In genomic region chr2:241558532-241559488, GRCh38 we compare ENCODE assay signal across 1 cellular context.
A peak's percentile ranks its signal among the peaks of the same experiment; 100 is the strongest.
TF ChIP-seq lines count a peak whose summit lies in the region.

Gene BOK, plus strand, starts transcription at chr2:241558745. Its CDS starts 739 bp downstream, at chr2:241559484.

TF ChIP-seq in HepG2, 621 proteins besides CTCF, POLR2A, EP300 and RAD21 (continued from another document):
- TF ChIP-seq REST (IDR thresholded peaks at IDR 0.05; ENCODE audit: borderline replicate concordance in 1 of 2, low read depth in 1 of 2, low read length in 2 of 2) (no peak), ZNF775 (CRISPR knock-in tag; IDR thresholded peaks at IDR 0.05; ENCODE audit: borderline replicate concordance) (no peak), ZNF782 (CRISPR knock-in tag; IDR thresholded peaks at IDR 0.05; ENCODE audit: borderline replicate concordance) (peak; percentile 44; the same call in 1 of the 2 replicates), TARDBP (CRISPR knock-in tag; IDR thresholded peaks at IDR 0.05) (0 out of 2 replicates have a peak, but pooled peaks have one; percentile 50), ZNF549 (CRISPR knock-in tag; IDR thresholded peaks at IDR 0.05) (no peak), ZFX (CRISPR knock-in tag; IDR thresholded peaks at IDR 0.05; ENCODE audit: low read depth) (peak; percentile 78), HHEX (CRISPR knock-in tag; IDR thresholded peaks at IDR 0.05) (no peak), SKIL (CRISPR knock-in tag; IDR thresholded peaks at IDR 0.05; ENCODE audit: borderline replicate concordance) (no peak), HNRNPH1 (optimal IDR thresholded peaks at IDR 0.05; ENCODE audit: low read depth, low read length) (no peak), ZNF629 (CRISPR knock-in tag; conservative IDR thresholded peaks at IDR 0.05) (no peak), TCF12 (IDR thresholded peaks at IDR 0.05) (no peak), TCF12 (CRISPR knock-in tag; IDR thresholded peaks at IDR 0.05) (0 out of 2 replicates have a peak, but pooled peaks have one; percentile 23), POLR2G (IDR thresholded peaks at IDR 0.05; ENCODE audit: low read depth, low read length) (peak; percentile 53; the same call in 1 of the 2 replicates), NFKB2 (CRISPR knock-in tag; IDR thresholded peaks at IDR 0.05; ENCODE audit: borderline replicate concordance) (peak; percentile 67), NFATC3 (CRISPR knock-in tag; IDR thresholded peaks at IDR 0.05) (no peak), HNF1B (CRISPR knock-in tag; IDR thresholded peaks at IDR 0.05) (no peak), ZNF343 (CRISPR knock-in tag; IDR thresholded peaks at IDR 0.05) (no peak), NFYB (CRISPR knock-in tag; IDR thresholded peaks at IDR 0.05) (0 out of 2 replicates have a peak, but pooled peaks have one; percentile 14), IRF9 (CRISPR knock-in tag; IDR thresholded peaks at IDR 0.05; ENCODE audit: borderline replicate concordance) (no peak), FLYWCH1 (CRISPR knock-in tag; IDR thresholded peaks at IDR 0.05) (0 out of 2 replicates have a peak, but pooled peaks have one; percentile 85), ARID4A (CRISPR knock-in tag; IDR thresholded peaks at IDR 0.05; ENCODE audit: borderline replicate concordance) (peak; percentile 60; the same call in 1 of the 2 replicates), MED13 (CRISPR knock-in tag; IDR thresholded peaks at IDR 0.05) (0 out of 2 replicates have a peak, but pooled peaks have one; percentile 24), PRMT3 (CRISPR knock-in tag; IDR thresholded peaks at IDR 0.05; ENCODE audit: borderline replicate concordance, low read depth) (peak; percentile 87), FOXP1 (IDR thresholded peaks at IDR 0.05) (no peak), FOXP1 (CRISPR knock-in tag; IDR thresholded peaks at IDR 0.05) (peak; percentile 19; the same call in 1 of the 2 replicates), ZFP37 (CRISPR knock-in tag; IDR thresholded peaks at IDR 0.05; ENCODE audit: borderline replicate concordance) (no peak), ZNF430 (CRISPR knock-in tag; IDR thresholded peaks at IDR 0.05) (peak; percentile 62; the same call in 1 of the 2 replicates)
- TF ChIP-seq, protein P1, sequence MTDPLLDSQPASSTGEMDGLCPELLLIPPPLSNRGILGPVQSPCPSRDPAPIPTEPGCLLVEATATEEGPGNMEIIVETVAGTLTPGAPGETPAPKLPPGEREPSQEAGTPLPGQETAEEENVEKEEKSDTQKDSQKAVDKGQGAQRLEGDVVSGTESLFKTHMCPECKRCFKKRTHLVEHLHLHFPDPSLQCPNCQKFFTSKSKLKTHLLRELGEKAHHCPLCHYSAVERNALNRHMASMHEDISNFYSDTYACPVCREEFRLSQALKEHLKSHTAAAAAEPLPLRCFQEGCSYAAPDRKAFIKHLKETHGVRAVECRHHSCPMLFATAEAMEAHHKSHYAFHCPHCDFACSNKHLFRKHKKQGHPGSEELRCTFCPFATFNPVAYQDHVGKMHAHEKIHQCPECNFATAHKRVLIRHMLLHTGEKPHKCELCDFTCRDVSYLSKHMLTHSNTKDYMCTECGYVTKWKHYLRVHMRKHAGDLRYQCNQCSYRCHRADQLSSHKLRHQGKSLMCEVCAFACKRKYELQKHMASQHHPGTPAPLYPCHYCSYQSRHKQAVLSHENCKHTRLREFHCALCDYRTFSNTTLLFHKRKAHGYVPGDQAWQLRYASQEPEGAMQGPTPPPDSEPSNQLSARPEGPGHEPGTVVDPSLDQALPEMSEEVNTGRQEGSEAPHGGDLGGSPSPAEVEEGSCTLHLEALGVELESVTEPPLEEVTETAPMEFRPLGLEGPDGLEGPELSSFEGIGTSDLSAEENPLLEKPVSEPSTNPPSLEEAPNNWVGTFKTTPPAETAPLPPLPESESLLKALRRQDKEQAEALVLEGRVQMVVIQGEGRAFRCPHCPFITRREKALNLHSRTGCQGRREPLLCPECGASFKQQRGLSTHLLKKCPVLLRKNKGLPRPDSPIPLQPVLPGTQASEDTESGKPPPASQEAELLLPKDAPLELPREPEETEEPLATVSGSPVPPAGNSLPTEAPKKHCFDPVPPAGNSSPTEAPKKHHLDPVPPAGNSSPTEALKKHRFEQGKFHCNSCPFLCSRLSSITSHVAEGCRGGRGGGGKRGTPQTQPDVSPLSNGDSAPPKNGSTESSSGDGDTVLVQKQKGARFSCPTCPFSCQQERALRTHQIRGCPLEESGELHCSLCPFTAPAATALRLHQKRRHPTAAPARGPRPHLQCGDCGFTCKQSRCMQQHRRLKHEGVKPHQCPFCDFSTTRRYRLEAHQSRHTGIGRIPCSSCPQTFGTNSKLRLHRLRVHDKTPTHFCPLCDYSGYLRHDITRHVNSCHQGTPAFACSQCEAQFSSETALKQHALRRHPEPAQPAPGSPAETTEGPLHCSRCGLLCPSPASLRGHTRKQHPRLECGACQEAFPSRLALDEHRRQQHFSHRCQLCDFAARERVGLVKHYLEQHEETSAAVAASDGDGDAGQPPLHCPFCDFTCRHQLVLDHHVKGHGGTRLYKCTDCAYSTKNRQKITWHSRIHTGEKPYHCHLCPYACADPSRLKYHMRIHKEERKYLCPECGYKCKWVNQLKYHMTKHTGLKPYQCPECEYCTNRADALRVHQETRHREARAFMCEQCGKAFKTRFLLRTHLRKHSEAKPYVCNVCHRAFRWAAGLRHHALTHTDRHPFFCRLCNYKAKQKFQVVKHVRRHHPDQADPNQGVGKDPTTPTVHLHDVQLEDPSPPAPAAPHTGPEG (CRISPR knock-in tag; IDR thresholded peaks at IDR 0.05), result no peak
- TF ChIP-seq, protein P2, sequence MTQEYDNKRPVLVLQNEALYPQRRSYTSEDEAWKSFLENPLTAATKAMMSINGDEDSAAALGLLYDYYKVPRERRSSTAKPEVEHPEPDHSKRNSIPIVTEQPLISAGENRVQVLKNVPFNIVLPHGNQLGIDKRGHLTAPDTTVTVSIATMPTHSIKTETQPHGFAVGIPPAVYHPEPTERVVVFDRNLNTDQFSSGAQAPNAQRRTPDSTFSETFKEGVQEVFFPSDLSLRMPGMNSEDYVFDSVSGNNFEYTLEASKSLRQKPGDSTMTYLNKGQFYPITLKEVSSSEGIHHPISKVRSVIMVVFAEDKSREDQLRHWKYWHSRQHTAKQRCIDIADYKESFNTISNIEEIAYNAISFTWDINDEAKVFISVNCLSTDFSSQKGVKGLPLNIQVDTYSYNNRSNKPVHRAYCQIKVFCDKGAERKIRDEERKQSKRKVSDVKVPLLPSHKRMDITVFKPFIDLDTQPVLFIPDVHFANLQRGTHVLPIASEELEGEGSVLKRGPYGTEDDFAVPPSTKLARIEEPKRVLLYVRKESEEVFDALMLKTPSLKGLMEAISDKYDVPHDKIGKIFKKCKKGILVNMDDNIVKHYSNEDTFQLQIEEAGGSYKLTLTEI (CRISPR knock-in tag; conservative IDR thresholded peaks at IDR 0.05), result no peak
- TF ChIP-seq, protein P3, sequence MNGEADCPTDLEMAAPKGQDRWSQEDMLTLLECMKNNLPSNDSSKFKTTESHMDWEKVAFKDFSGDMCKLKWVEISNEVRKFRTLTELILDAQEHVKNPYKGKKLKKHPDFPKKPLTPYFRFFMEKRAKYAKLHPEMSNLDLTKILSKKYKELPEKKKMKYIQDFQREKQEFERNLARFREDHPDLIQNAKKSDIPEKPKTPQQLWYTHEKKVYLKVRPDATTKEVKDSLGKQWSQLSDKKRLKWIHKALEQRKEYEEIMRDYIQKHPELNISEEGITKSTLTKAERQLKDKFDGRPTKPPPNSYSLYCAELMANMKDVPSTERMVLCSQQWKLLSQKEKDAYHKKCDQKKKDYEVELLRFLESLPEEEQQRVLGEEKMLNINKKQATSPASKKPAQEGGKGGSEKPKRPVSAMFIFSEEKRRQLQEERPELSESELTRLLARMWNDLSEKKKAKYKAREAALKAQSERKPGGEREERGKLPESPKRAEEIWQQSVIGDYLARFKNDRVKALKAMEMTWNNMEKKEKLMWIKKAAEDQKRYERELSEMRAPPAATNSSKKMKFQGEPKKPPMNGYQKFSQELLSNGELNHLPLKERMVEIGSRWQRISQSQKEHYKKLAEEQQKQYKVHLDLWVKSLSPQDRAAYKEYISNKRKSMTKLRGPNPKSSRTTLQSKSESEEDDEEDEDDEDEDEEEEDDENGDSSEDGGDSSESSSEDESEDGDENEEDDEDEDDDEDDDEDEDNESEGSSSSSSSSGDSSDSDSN (CRISPR knock-in tag; IDR thresholded peaks at IDR 0.05), result peak; percentile 76
